In the genomic region with DNA sequence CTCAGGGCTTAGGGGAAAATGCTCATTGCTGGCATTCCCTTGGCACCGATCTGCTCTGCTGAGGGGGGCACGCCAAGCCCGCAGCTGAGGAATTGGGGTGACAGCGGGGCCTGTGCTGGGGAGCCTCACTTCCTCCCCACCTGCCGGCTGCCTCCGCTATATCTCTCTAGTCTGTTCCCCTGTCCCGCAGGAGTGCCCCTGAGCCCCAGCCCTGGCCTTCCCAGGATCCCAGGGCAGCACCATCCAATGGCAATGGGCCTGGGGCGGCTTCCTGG, we compare ENCODE assay signal across 1 cellular context.
TF ChIP-seq lines count a peak whose summit lies in the region.

No MANE protein-coding gene starts in this region.

TF ChIP-seq in K562, 482 proteins besides CTCF, POLR2A, EP300 and RAD21:
- TF ChIP-seq ZNF592 (IDR thresholded peaks at IDR 0.05): no peak
- TF ChIP-seq POLR2G (IDR thresholded peaks at IDR 0.05; ENCODE audit: low read depth, low read length): peak; percentile 12; the same call in 1 of the 2 replicates
- TF ChIP-seq KDM4B (IDR thresholded peaks at IDR 0.05; ENCODE audit: borderline replicate concordance in 2 of 2, low read depth in 1 of 2): no peak
- no peak for TF ChIP-seq ZNF224 (CRISPR knock-in tag; IDR thresholded peaks at IDR 0.05)
- no peak for TF ChIP-seq KLF6 (CRISPR knock-in tag; IDR thresholded peaks at IDR 0.05; ENCODE audit: borderline replicate concordance)
- TF ChIP-seq RBFOX2 (IDR thresholded peaks at IDR 0.05; ENCODE audit: low read depth, low read length): peak; percentile 27; the same call in 1 of the 2 replicates
- TF ChIP-seq SIN3A (IDR thresholded peaks at IDR 0.05; ENCODE audit: borderline replicate concordance in 2 of 2, control insufficient read depth in 1 of 2, low read depth in 2 of 2, low read length in 2 of 2): no peak
- no peak for TF ChIP-seq CREB3 (tag; conservative IDR thresholded peaks at IDR 0.05; ENCODE audit: low read depth)
- TF ChIP-seq CCAR2 (IDR thresholded peaks at IDR 0.05; ENCODE audit: low read depth, low read length): no peak
- TF ChIP-seq PCBP2 (IDR thresholded peaks at IDR 0.05; ENCODE audit: low read depth, low read length, poor library complexity, severe bottlenecking): no peak
- TF ChIP-seq ARID3A (IDR thresholded peaks at IDR 0.05; ENCODE audit: borderline replicate concordance, low read depth, low read length): no peak
- no peak for TF ChIP-seq ETV1 (tag; conservative IDR thresholded peaks at IDR 0.05; ENCODE audit: low read depth)
- no peak for TF ChIP-seq ZNF217 (CRISPR knock-in tag; IDR thresholded peaks at IDR 0.05)
- no peak for TF ChIP-seq MAFG (tag; conservative IDR thresholded peaks at IDR 0.05)
TF ChIP-seq in K562: peak in this region for 2.
